8 cellular contexts compared by ENCODE assay signal in the genomic region with DNA sequence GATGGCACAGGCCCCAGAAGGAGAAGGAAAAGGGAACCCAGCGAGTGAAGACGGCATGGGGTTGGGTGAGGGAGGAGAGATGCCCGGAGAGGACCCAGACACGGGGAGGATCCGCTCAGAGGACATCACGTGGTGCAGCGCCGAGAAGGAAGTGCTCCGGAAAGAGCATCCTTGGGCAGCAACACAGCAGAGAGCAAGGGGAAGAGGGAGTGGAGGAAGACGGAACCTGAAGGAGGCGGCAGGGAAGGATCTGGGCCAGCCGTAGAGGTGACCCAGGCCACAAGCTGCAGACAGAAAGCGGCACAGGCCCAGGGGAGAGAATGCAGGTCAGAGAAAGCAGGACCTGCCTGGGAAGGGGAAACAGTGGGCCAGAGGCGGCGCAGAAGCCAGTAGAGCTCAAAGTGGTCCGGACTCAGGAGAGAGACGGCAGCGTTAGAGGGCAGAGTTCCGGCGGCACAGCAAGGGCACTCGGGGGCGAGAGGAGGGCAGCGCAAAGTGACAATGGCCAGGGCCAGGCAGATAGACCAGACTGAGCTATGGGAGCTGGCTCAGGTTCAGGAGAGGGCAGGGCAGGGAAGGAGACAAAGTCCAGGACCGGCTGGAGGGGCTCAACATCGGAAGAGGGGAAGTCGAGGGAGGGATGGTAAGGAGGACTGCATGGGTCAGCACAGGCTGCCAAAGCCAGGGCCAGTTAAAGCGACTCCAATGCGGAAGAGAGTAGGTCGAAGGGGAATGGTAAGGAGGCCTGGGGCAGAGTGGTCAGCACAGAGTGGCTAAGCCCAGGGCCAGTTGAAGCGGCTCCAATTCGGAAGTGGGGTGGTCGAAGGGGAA. TPM values are rescaled to one million over a fixed set of nuclear protein-coding genes. Genes with fewer than 3 reads are reported as not detected.
A peak's percentile ranks its signal among the peaks of the same experiment; 100 is the strongest.
DNase-seq lines count a peak whose midpoint lies in the region; ATAC-seq and TF ChIP-seq lines count a peak whose summit lies in the region.

No MANE protein-coding gene starts in this region.

- H3K4me1 ChIP-seq in testis, result peaks cover 34% of the 10 kb centered on the region

- H3K4me3 Mint-ChIP-seq in nephron, result peak overlapping the region; percentile 96 to 97 (median 97)

- 0 to 1% methylated on average over 32 of the region's 32 CpGs for WGBS in testis, 2 donors

- no peaks in the 10 kb centered on the region for H3K9me3 Mint-ChIP-seq in nephron

- H3K27me3 ChIP-seq in AG04450 (ENCODE audit: control insufficient read depth, insufficient read depth, low read length) (no peaks in the 10 kb centered on the region), testis (no peaks in the 10 kb centered on the region)

- H3K27ac Mint-ChIP-seq in nephron, result peak overlapping the region; percentile 73 to 92 (median 89)

- POLR2A ChIA-PET in AG04450 (lab: Yijun Ruan, JAX), result interaction anchor here (0.6 kb wide), 1 partner anchor 1016 kb away, joined by 4 read pairs; no protein-coding TSS in a partner anchor

- H3K9me3 ChIP-seq in AG04450 (ENCODE audit: control insufficient read depth, insufficient read depth, low read length) (peaks cover 3% of the 10 kb centered on the region; the same call in 1 of the 2 replicates), testis (no peaks in the 10 kb centered on the region)

- no peak for TF ChIP-seq POLR2A in testis (IDR thresholded peaks at IDR 0.05)

- peak overlapping the region; percentile 57 for H3K27ac ChIP-seq in AG04450 (ENCODE audit: low read depth, low read length)
- peak overlapping the region; percentile 68 to 79 for H3K27ac ChIP-seq in testis

- H3K27me3 Mint-ChIP-seq in nephron (ENCODE audit: low read depth), result no peaks in the 10 kb centered on the region

- DNase-seq in AG04450 (ENCODE audit: low read depth, low spot score) (no peak), OCI-M1 (lab: John Stamatoyannopoulos, UW) (peak; percentile 67), foreskin fibroblast (peak; percentile 64 to 88), testis (peak; percentile 79)
- peak; percentile 86 for DNase-seq in activated effector memory CD4-positive, alpha-beta T cell treated with anti-CD3 and anti-CD28 coated beads, Interleukin-2, amount 50 U/mL, for 16 hours

- peak; percentile 1 for ATAC-seq in GM18907 (IDR thresholded peaks at IDR 0.05; ENCODE audit: unreplicated experiment)
- ATAC-seq in GM19328 (IDR thresholded peaks at IDR 0.05; ENCODE audit: unreplicated experiment), result no peak

- intact Hi-C loops in testis (cut with DNase I; ENCODE audit: low total_unique reads), result no loop called here

- no peaks in the 10 kb centered on the region for H3K36me3 ChIP-seq in testis (ENCODE audit: low read depth, missing control alignments)

- H3K4me3 ChIP-seq in AG04450 (ENCODE audit: low read depth, low read length) (peak overlapping the region; percentile 98), foreskin fibroblast (ENCODE audit: low read depth in 1 of 2, low read length in 2 of 2) (peak overlapping the region; percentile 75 to 95), testis (peak overlapping the region; percentile 68 to 72)

- CTCF ChIA-PET in AG04450 (lab: Charles Lee), result interaction anchor here (0.6 to 1.6 kb wide), 2 partner anchors 28 to 517 kb away, joined by 4 to 5 read pairs; no protein-coding TSS in a partner anchor

- H3K36me3 Mint-ChIP-seq in nephron (ENCODE audit: low read depth), result no peaks in the 10 kb centered on the region

- no peak for TF ChIP-seq CTCF in AG04450 (IDR thresholded peaks at IDR 0.05; ENCODE audit: low read depth, low read length)
- TF ChIP-seq CTCF in foreskin fibroblast (IDR thresholded peaks at IDR 0.05; ENCODE audit: low read depth, low read length), result no peak
- TF ChIP-seq CTCF in nephron (IDR thresholded peaks at IDR 0.05; ENCODE audit: unreplicated experiment in 3 of 3), result no peak
- TF ChIP-seq CTCF in testis (IDR thresholded peaks at IDR 0.05), result no peak

- peaks cover 26% of the 10 kb centered on the region for H3K4me1 Mint-ChIP-seq in nephron

RNA-seq across cellular contexts. Expression of a gene that starts 1.0 kb away (rescaled TPM):
- polyA plus RNA-seq in AG04450 (2011; rRNA removed) (24.2 and 30.0 TPM in 2 replicates), testis (ENCODE audit: insufficient read depth, low read depth, low replicate concordance) (220 TPM)
- polyA minus RNA-seq in AG04450 (2011; rRNA and poly(A)+ RNA removed), result 20.9 and 28.2 TPM in 2 replicates
- total RNA-seq in testis, result 100 to 1,000 TPM; 184 to 206 TPM

RNA-seq across cellular contexts. Expression of a gene that starts 32.6 kb away (rescaled TPM):
- polyA plus RNA-seq in AG04450 (2011; rRNA removed) (2.8 and 3.3 TPM in 2 replicates), testis (ENCODE audit: insufficient read depth, low read depth, low replicate concordance) (84.0 TPM)
- polyA minus RNA-seq in AG04450 (2011; rRNA and poly(A)+ RNA removed), result 0.87 and 0.92 TPM in 2 replicates
- total RNA-seq in testis, result 10 to 100 TPM; 13.0 to 14.5 TPM

RNA-seq across cellular contexts. Expression of a gene that starts 40.8 kb away (rescaled TPM):
- 1.5 and 2.3 TPM in 2 replicates for polyA plus RNA-seq in AG04450 (2011; rRNA removed)
- polyA minus RNA-seq in AG04450 (2011; rRNA and poly(A)+ RNA removed), result 1.2 and 2.0 TPM in 2 replicates
- 1 to 10 TPM; 3.4 to 3.6 TPM for total RNA-seq in testis
- polyA plus RNA-seq in testis (ENCODE audit: insufficient read depth, low read depth, low replicate concordance), result 13.3 TPM

RNA-seq across cellular contexts. Expression of a gene that starts 41.1 kb away (rescaled TPM):
- polyA plus RNA-seq in AG04450 (2011; rRNA removed) (0.20 and 0.21 TPM in 2 replicates), testis (ENCODE audit: insufficient read depth, low read depth, low replicate concordance) (20.8 TPM)
- polyA minus RNA-seq in AG04450 (2011; rRNA and poly(A)+ RNA removed), result 0.61 TPM in 1 of 2 replicates, not detected in the other
- total RNA-seq in testis, result 10 to 100 TPM; 14.2 to 30.3 TPM

RNA-seq across cellular contexts. Expression of a gene that starts 50.0 kb away (rescaled TPM):
- 0.21 TPM in 1 of 2 replicates, not detected in the other for polyA plus RNA-seq in AG04450 (2011; rRNA removed)
- polyA minus RNA-seq in AG04450 (2011; rRNA and poly(A)+ RNA removed), result 0.32 TPM in 1 of 2 replicates, not detected in the other
- 100 to 1,000 TPM in 1 of 2 donors, 10 to 100 TPM in 1; 69.9 to 102 TPM for total RNA-seq in testis
- 173 TPM for polyA plus RNA-seq in testis (ENCODE audit: insufficient read depth, low read depth, low replicate concordance)

Comparison
In these comparisons a context has a peak if more than half of its experiments do, and no peak if none do; other contexts are left out.
1. RNA of a gene that starts 32.6 kb away (polyA plus RNA-seq): 84.0 TPM in testis (single experiment); 2.8 to 3.3 TPM in AG04450; every median in the first group is over 10 times any median in the second.
2. Peak in every context shown above with its lines, with median percentiles within 50 percentile points of each other: H3K4me3 ChIP-seq.